19 cellular contexts compared by ENCODE assay signal in genomic region chr7:117963278-117964184, GRCh38.
"Had no signal": no experiment of that assay in that cellular context is flagged by ENCODE, and none has a peak within 500 bp of the region (broad histone marks: within the 10 kb centered on the region; RNA-seq: fewer than 3 reads in every experiment).

No MANE protein-coding gene starts in this region.

- ATAC-seq: heart left ventricle; natural killer cell; stimulated activated naive CD8-positive, alpha-beta T cell treated with anti-CD3 and anti-CD28 coated beads, Interleukin-15, Interleukin-2, amounts not matched to agents 100 U/mL and 50 U/mL, for 24 hours; T-helper 17 cell had no signal

- H3K27me3 Mint-ChIP-seq: activated CD4-positive, alpha-beta memory T cell treated with anti-CD3 and anti-CD28 coated beads, Interleukin-2, amount 10 ng/mL, durations not matched to agents 7 days and 5 days; activated T-cell treated with anti-CD3 and anti-CD28 coated beads, Interleukin-2, amount 50 U/mL, for 24 hours; central memory CD8-positive, alpha-beta T cell; T-helper 17 cell; type B pancreatic cell had no signal

- DNase-seq: activated CD4-positive, alpha-beta memory T cell treated with anti-CD3 and anti-CD28 coated beads, Interleukin-2, amount 10 ng/mL, durations not matched to agents 7 days and 5 days; activated CD4-positive, alpha-beta T cell treated with anti-CD3 and anti-CD28 coated beads for 4 hours; activated effector memory CD4-positive, alpha-beta T cell treated with Interleukin-2 at 50 U/mL for 16 hours; activated naive CD4-positive, alpha-beta T cell treated with anti-CD3 and anti-CD28 coated beads, Interleukin-2, amount 50 U/mL, for 16 hours; activated T-cell treated with anti-CD3 and anti-CD28 coated beads, Interleukin-2, amount 50 U/mL, for 24 hours; adrenal gland; cortex of kidney; effector memory CD4-positive, alpha-beta T cell; heart left ventricle; immature natural killer cell; natural killer cell; occipital lobe; right cardiac atrium; small intestine; stimulated activated CD4-positive, alpha-beta T cell treated with anti-CD3 and anti-CD28 coated beads, Interleukin-4, amount 100 ng/mL, for 4 hours; stimulated activated naive CD8-positive, alpha-beta T cell treated with anti-CD3 and anti-CD28 coated beads, Interleukin-15, Interleukin-2, amounts not matched to agents 100 U/mL and 50 U/mL, for 24 hours; T-helper 17 cell had no signal

- H3K27me3 ChIP-seq: adrenal gland, heart left ventricle had no signal

- H3K9me3 ChIP-seq: adrenal gland, heart left ventricle had no signal

- H3K27ac ChIP-seq: adrenal gland, heart left ventricle had no signal

- H3K4me1 Mint-ChIP-seq: activated CD4-positive, alpha-beta memory T cell treated with anti-CD3 and anti-CD28 coated beads, Interleukin-2, amount 10 ng/mL, durations not matched to agents 7 days and 5 days; central memory CD8-positive, alpha-beta T cell; immature natural killer cell; natural killer cell; T-helper 17 cell had no signal

- H3K36me3 Mint-ChIP-seq: immature natural killer cell, natural killer cell had no signal

- H3K4me3 ChIP-seq: adrenal gland, heart left ventricle had no signal

- H3K4me1 ChIP-seq: heart left ventricle had no signal

- H3K27ac Mint-ChIP-seq: activated CD4-positive, alpha-beta memory T cell treated with anti-CD3 and anti-CD28 coated beads, Interleukin-2, amount 10 ng/mL, durations not matched to agents 7 days and 5 days; activated T-cell treated with anti-CD3 and anti-CD28 coated beads, Interleukin-2, amount 50 U/mL, for 24 hours; natural killer cell; T-helper 17 cell; type B pancreatic cell had no signal

- H3K36me3 ChIP-seq: adrenal gland, heart left ventricle had no signal

- H3K9me3 Mint-ChIP-seq: activated CD4-positive, alpha-beta memory T cell treated with anti-CD3 and anti-CD28 coated beads, Interleukin-2, amount 10 ng/mL, durations not matched to agents 7 days and 5 days; activated T-cell treated with anti-CD3 and anti-CD28 coated beads, Interleukin-2, amount 50 U/mL, for 24 hours; central memory CD8-positive, alpha-beta T cell; type B pancreatic cell had no signal

- H3K4me3 Mint-ChIP-seq: activated CD4-positive, alpha-beta memory T cell treated with anti-CD3 and anti-CD28 coated beads, Interleukin-2, amount 10 ng/mL, durations not matched to agents 7 days and 5 days; activated T-cell treated with anti-CD3 and anti-CD28 coated beads, Interleukin-2, amount 50 U/mL, for 24 hours; central memory CD8-positive, alpha-beta T cell; immature natural killer cell; natural killer cell; T-helper 17 cell; type B pancreatic cell had no signal
